Comparison of ENCODE assay signal across 23 cellular contexts in the genomic region with DNA sequence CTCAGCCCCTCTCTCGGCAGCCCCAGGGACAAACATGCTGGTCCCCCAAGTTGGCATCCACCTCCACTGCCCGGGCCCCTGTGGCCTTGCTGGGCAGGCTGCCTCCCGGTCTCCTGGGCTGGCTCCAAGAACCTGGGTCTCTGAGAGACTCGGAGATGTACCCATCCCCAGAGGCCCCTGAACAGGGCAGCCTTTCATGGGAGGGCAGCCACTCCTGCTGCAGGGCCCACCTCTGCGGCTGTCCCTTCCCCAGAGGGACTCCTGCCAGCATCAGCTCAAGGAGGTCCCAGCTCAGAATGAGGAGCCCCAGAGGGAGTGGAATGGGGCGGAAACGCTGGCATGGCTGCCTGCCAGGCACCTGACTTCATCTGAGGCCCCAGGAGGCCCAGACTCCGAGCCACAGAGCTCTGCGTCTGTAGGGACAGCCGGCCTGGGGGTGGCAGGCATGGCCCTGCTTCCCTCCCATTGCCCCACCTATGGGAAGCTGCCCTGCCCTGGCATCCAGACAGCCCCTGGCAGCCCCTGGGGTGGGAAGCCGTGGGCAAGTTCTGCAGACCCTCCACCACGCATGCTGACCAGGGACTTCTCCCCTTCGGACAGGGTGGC. TPM values are rescaled to one million over a fixed set of nuclear protein-coding genes. Genes with fewer than 3 reads are reported as not detected.
DNase-seq lines count a peak whose midpoint lies in the region; ATAC-seq, FAIRE-seq and TF ChIP-seq lines count a peak whose summit lies in the region.
"Had no signal": no experiment of that assay in that cellular context is flagged by ENCODE, and none has a peak within 500 bp of the region (broad histone marks: within the 10 kb centered on the region; RNA-seq: fewer than 3 reads in every experiment).

No MANE protein-coding gene starts in this region.

- H3K27me3 ChIP-seq in BLaER1: no peaks in the 10 kb centered on the region
- H3K27me3 ChIP-seq in HepG2 (ENCODE audit: control insufficient read depth in 1 of 2, insufficient read depth in 2 of 2, low read length in 2 of 2): peaks cover 16 to 71% of the 10 kb centered on the region in 2 experiments
- H3K27me3 ChIP-seq in tibial nerve: peaks cover 0 to 17% of the 10 kb centered on the region in 2 donors
- H3K27me3 ChIP-seq: suprapubic skin had no signal

- no peak overlapping the region for H3K27ac Mint-ChIP-seq in activated CD8-positive, alpha-beta T cell treated with anti-CD3 and anti-CD28 coated beads, Interleukin-2, amount 10 ng/mL, durations not matched to agents 7 days and 5 days

- POLR2A ChIA-PET in HepG2 (lab: Yijun Ruan, JAX): no interaction called here
- POLR2A ChIA-PET in activated CD8-positive, alpha-beta T cell treated with anti-CD3 and anti-CD28 coated beads, Interleukin-2, amount 10 ng/mL, durations not matched to agents 7 days and 5 days (lab: Charles Lee): no interaction called here

- 34% methylated on average over 6 of the region's 13 CpGs for WGBS in HepG2 (ENCODE audit: low lambda C conversion rate)
- WGBS in tibial nerve, 2 donors: 70 to 82% methylated on average over 5 to 12 of the region's 13 CpGs

- no peak for TF ChIP-seq POLR2A in HepG2 (IDR thresholded peaks at IDR 0.05; ENCODE audit: insufficient read depth in 1 of 2, low read depth in 2 of 2, low read length in 2 of 2)
- no peak for TF ChIP-seq POLR2A in tibial nerve (IDR thresholded peaks at IDR 0.05)

- no peak for FAIRE-seq in HepG2 (lab: Jason Lieb, UNC)

- in situ Hi-C loops in HepG2 (cut with HindIII; ENCODE audit: extremely low pct_ligation_motif_present, low pct_unique_long_range_greater_than_20kb): no loop called here

- H4K20me1 ChIP-seq in BLaER1 (peaks cover 23% of the 10 kb centered on the region), HepG2 (ENCODE audit: insufficient read depth, low read length) (no peaks in the 10 kb centered on the region)

- no peak for TF ChIP-seq RAD21 in HepG2 (CRISPR knock-in tag; IDR thresholded peaks at IDR 0.05)

- H3K9me3 Mint-ChIP-seq in activated CD8-positive, alpha-beta T cell treated with anti-CD3 and anti-CD28 coated beads, Interleukin-2, amount 10 ng/mL, durations not matched to agents 7 days and 5 days (ENCODE audit: insufficient read depth): no peaks in the 10 kb centered on the region
- H3K9me3 Mint-ChIP-seq: central memory CD8-positive, alpha-beta T cell had no signal

- H3K9ac ChIP-seq in BLaER1 (no peak overlapping the region), HepG2 (ENCODE audit: insufficient read depth, low read depth, low read length) (no peak overlapping the region)

- peak; percentile 4; the same call in 1 of the 3 replicates for ATAC-seq in HepG2
- ATAC-seq in activated CD8-positive, alpha-beta T cell treated with anti-CD3 and anti-CD28 coated beads, Interleukin-2, amount 10 ng/mL, durations not matched to agents 7 days and 5 days: no peak

- TF ChIP-seq EP300 in HepG2 (IDR thresholded peaks at IDR 0.05; ENCODE audit: low read depth in 2 of 2, low read length in 2 of 2) (no peak), HepG2 (CRISPR knock-in tag; IDR thresholded peaks at IDR 0.05; ENCODE audit: borderline replicate concordance) (no peak), tibial nerve (IDR thresholded peaks at IDR 0.05) (no peak)

- no peaks in the 10 kb centered on the region for H3K4me1 Mint-ChIP-seq in activated CD8-positive, alpha-beta T cell treated with anti-CD3 and anti-CD28 coated beads, Interleukin-2, amount 10 ng/mL, durations not matched to agents 7 days and 5 days (ENCODE audit: low read depth)
- H3K4me1 Mint-ChIP-seq: central memory CD8-positive, alpha-beta T cell had no signal

- H3K27ac ChIP-seq in BLaER1 (peak overlapping the region; percentile 63; the same call in 1 of the 2 replicates), HepG2 (ENCODE audit: extremely low read length, insufficient read depth, low read length) (no peak overlapping the region), tibial nerve (no peak overlapping the region)
- H3K27ac ChIP-seq: esophagus squamous epithelium, skin epidermis, suprapubic skin had no signal

- H3K79me2 ChIP-seq in HepG2 (ENCODE audit: insufficient read depth, low read length): no peaks in the 10 kb centered on the region

- intact Hi-C loops in HepG2 (cut with micrococcal nuclease; ENCODE audit: unreplicated experiment): no loop called here

- no peaks in the 10 kb centered on the region for H3K36me3 Mint-ChIP-seq in activated CD8-positive, alpha-beta T cell treated with anti-CD3 and anti-CD28 coated beads, Interleukin-2, amount 10 ng/mL, durations not matched to agents 7 days and 5 days (ENCODE audit: low read depth)

- H3K4me2 ChIP-seq in BLaER1 (peak overlapping the region; percentile 98), HepG2 (ENCODE audit: low read depth, low read length) (no peak overlapping the region)

- H2AFZ ChIP-seq in HepG2 (ENCODE audit: low read length): no peak overlapping the region

- DNase-seq in DMS153 (lab: John Stamatoyannopoulos, UW): peak; percentile 40
- DNase-seq in NCI-H2171 treated with DMSO at 0.1 percent for 48 hours (lab: John Stamatoyannopoulos, UW): peak; percentile 56
- no peak for DNase-seq in HepG2 (ENCODE audit: low spot score)
- DNase-seq in activated T-cell treated with anti-CD3 and anti-CD28 coated beads, Interleukin-2, amount 50 U/mL, for 48 hours: no peak
- DNase-seq in tibial nerve (ENCODE audit: low spot score in 2 of 2): no peak
- DNase-seq in DMS114 treated with DMSO at 0.1 percent for 48 hours (lab: John Stamatoyannopoulos, UW; ENCODE audit: unreplicated experiment): no peak
- DNase-seq in activated CD8-positive, alpha-beta T cell treated with anti-CD3 and anti-CD28 coated beads, Interleukin-2, amount 10 ng/mL, durations not matched to agents 7 days and 5 days: no peak
- DNase-seq: activated CD8-positive, alpha-beta memory T cell treated with anti-CD3 and anti-CD28 coated beads, Interleukin-2, amount 50 U/mL, for 4 hours; activated gamma-delta T cell; AML-193; amygdala; effector CD4-positive, alpha-beta T cell; esophagus squamous epithelium; MM.1S; NCI-H2029; stimulated activated CD8-positive, alpha-beta memory T cell treated with anti-CD3 and anti-CD28 coated beads, Interleukin-4, amount 100 ng/mL, for 48 hours had no signal

- TF ChIP-seq CTCF in HepG2 (CRISPR knock-in tag; IDR thresholded peaks at IDR 0.05) (no peak), tibial nerve (IDR thresholded peaks at IDR 0.05) (no peak)

- H3K9me3 ChIP-seq in BLaER1 (no peaks in the 10 kb centered on the region), HepG2 (ENCODE audit: low read length) (no peaks in the 10 kb centered on the region), tibial nerve (peaks cover 0 to 15% (median 0%) of the 10 kb centered on the region in 4 donors)
- H3K9me3 ChIP-seq: esophagus squamous epithelium, suprapubic skin had no signal

- H3K27me3 Mint-ChIP-seq in activated CD8-positive, alpha-beta T cell treated with anti-CD3 and anti-CD28 coated beads, Interleukin-2, amount 10 ng/mL, durations not matched to agents 7 days and 5 days (ENCODE audit: low read depth): no peaks in the 10 kb centered on the region

- peaks cover 65% of the 10 kb centered on the region for H3K4me1 ChIP-seq in BLaER1
- H3K4me1 ChIP-seq in HepG2 (ENCODE audit: insufficient read depth, low read length): peaks cover 48% of the 10 kb centered on the region
- H3K4me1 ChIP-seq in tibial nerve: no peaks in the 10 kb centered on the region

- H3K4me3 Mint-ChIP-seq in activated CD8-positive, alpha-beta T cell treated with anti-CD3 and anti-CD28 coated beads, Interleukin-2, amount 10 ng/mL, durations not matched to agents 7 days and 5 days: no peak overlapping the region
- H3K4me3 Mint-ChIP-seq: central memory CD8-positive, alpha-beta T cell had no signal

- H3K36me3 ChIP-seq in BLaER1: no peaks in the 10 kb centered on the region
- H3K36me3 ChIP-seq in HepG2 (replicated peaks in 1 of 2; ENCODE audit: control insufficient read depth in 1 of 2, insufficient read depth in 2 of 2, low read length in 2 of 2): no peaks in the 10 kb centered on the region
- H3K36me3 ChIP-seq in tibial nerve: no peaks in the 10 kb centered on the region
- H3K36me3 ChIP-seq: esophagus squamous epithelium, suprapubic skin had no signal

- H3K4me3 ChIP-seq in BLaER1 (peak overlapping the region; percentile 2; the same call in 1 of the 2 replicates), HepG2 (replicated peaks in 1 of 3; ENCODE audit: insufficient read depth in 1 of 3, low read depth in 2 of 3, low read length in 3 of 3) (no peak overlapping the region), tibial nerve (no peak overlapping the region)
- H3K4me3 ChIP-seq: esophagus squamous epithelium, lung, skin epidermis, suprapubic skin had no signal

- CTCF ChIA-PET in HepG2 (lab: Yijun Ruan, JAX; ENCODE audit: low intra/inter-chr PET ratio, low total read pairs): no interaction called here
- CTCF ChIA-PET in activated CD8-positive, alpha-beta T cell treated with anti-CD3 and anti-CD28 coated beads, Interleukin-2, amount 10 ng/mL, durations not matched to agents 7 days and 5 days (lab: Charles Lee): interaction anchor here (1.0 kb wide), 1 partner anchor 9 kb away, joined by 3 read pairs; no protein-coding TSS in a partner anchor

- BruUV-seq in HepG2 (replicated peaks; lab: Mats Ljungman, UMichigan): no TSS peak

RNA-seq across cellular contexts. Expression of a gene that starts 0.9 kb away (rescaled TPM):
- total RNA-seq in HepG2 (2016; rRNA removed; fragmentation: Illumina TruSeq; extraction: Trizol): not detected in 2 replicates
- not detected in 2 replicates for total RNA-seq in HepG2 (2016; cell fraction: cytosol; rRNA removed; fragmentation: Illumina TruSeq; extraction: Trizol; ENCODE audit: low read depth)
- total RNA-seq in HepG2 (2016; cell fraction: insoluble cytoplasmic fraction; rRNA removed; fragmentation: Illumina TruSeq; extraction: Trizol): 0.02 TPM in 1 of 2 replicates, not detected in the other
- not detected in 2 replicates for total RNA-seq in HepG2 (2016; cell fraction: membrane; rRNA removed; fragmentation: Illumina TruSeq; extraction: Trizol)
- total RNA-seq in HepG2 (2016; cell fraction: nucleus; rRNA removed; fragmentation: Illumina TruSeq; extraction: Trizol): not detected in 2 replicates
- not detected in 2 replicates for polyA plus RNA-seq in HepG2 (2011; rRNA removed)
- polyA plus RNA-seq in HepG2 (2011; cell fraction: cytosol; rRNA removed): not detected in 2 replicates
- polyA plus RNA-seq in HepG2 (2011; cell fraction: nucleus; rRNA removed): 0.03 TPM in 1 of 2 replicates, not detected in the other
- polyA plus RNA-seq in HepG2 (2012): 0.13 and 0.15 TPM in 2 replicates
- not detected in 2 replicates for polyA plus RNA-seq in HepG2 (2016; cell fraction: cytosol; fragmentation: Illumina TruSeq; extraction: Trizol; ENCODE audit: low read depth)
- not detected in 2 replicates for polyA plus RNA-seq in HepG2 (2016; cell fraction: insoluble cytoplasmic fraction; fragmentation: Illumina TruSeq; extraction: Trizol; ENCODE audit: low read depth)
- not detected in 2 replicates for polyA plus RNA-seq in HepG2 (2016; cell fraction: membrane; fragmentation: Illumina TruSeq; extraction: Trizol; ENCODE audit: low read depth)
- not detected in 2 replicates for polyA plus RNA-seq in HepG2 (2016; cell fraction: nucleus; fragmentation: Illumina TruSeq; extraction: Trizol; ENCODE audit: insufficient read depth, low read depth)
- not detected in 2 replicates for polyA minus RNA-seq in HepG2 (2011; rRNA and poly(A)+ RNA removed; ENCODE audit: low replicate concordance)
- polyA minus RNA-seq in HepG2 (2011; cell fraction: cytosol; rRNA and poly(A)+ RNA removed): not detected in 2 replicates
- polyA minus RNA-seq in HepG2 (2011; cell fraction: nucleus; rRNA and poly(A)+ RNA removed): not detected in 2 replicates
- 1 to 10 TPM in 1 of 4 donors, under 1 TPM in 1, not detected in 2; 0.44 to 1.2 TPM for total RNA-seq in tibial nerve
- not detected for total RNA-seq in activated CD8-positive, alpha-beta T cell treated with anti-CD3 and anti-CD28 coated beads, Interleukin-2, amount 10 ng/mL, durations not matched to agents 7 days and 5 days
- total RNA-seq: esophagus squamous epithelium, myocyte, osteocyte, suprapubic skin had no signal

RNA-seq across cellular contexts. Expression of a gene that starts 9.3 kb away (rescaled TPM):
- 13.5 and 14.0 TPM in 2 replicates for total RNA-seq in HepG2 (2016; rRNA removed; fragmentation: Illumina TruSeq; extraction: Trizol)
- total RNA-seq in HepG2 (2016; cell fraction: cytosol; rRNA removed; fragmentation: Illumina TruSeq; extraction: Trizol; ENCODE audit: low read depth): 3.1 and 3.7 TPM in 2 replicates
- 11.5 and 15.3 TPM in 2 replicates for total RNA-seq in HepG2 (2016; cell fraction: insoluble cytoplasmic fraction; rRNA removed; fragmentation: Illumina TruSeq; extraction: Trizol)
- total RNA-seq in HepG2 (2016; cell fraction: membrane; rRNA removed; fragmentation: Illumina TruSeq; extraction: Trizol): 10.1 and 12.0 TPM in 2 replicates
- 8.9 and 10.1 TPM in 2 replicates for total RNA-seq in HepG2 (2016; cell fraction: nucleus; rRNA removed; fragmentation: Illumina TruSeq; extraction: Trizol)
- 3.0 and 3.6 TPM in 2 replicates for polyA plus RNA-seq in HepG2 (2011; rRNA removed)
- polyA plus RNA-seq in HepG2 (2011; cell fraction: cytosol; rRNA removed): 2.4 and 4.2 TPM in 2 replicates
- polyA plus RNA-seq in HepG2 (2011; cell fraction: nucleus; rRNA removed): 8.9 and 9.1 TPM in 2 replicates
- 2.1 and 4.1 TPM in 2 replicates for polyA plus RNA-seq in HepG2 (2012)
- 3.4 TPM in 2 replicates for polyA plus RNA-seq in HepG2 (2016; cell fraction: cytosol; fragmentation: Illumina TruSeq; extraction: Trizol; ENCODE audit: low read depth)
- polyA plus RNA-seq in HepG2 (2016; cell fraction: insoluble cytoplasmic fraction; fragmentation: Illumina TruSeq; extraction: Trizol; ENCODE audit: low read depth): 11.8 and 13.7 TPM in 2 replicates
- 8.3 and 8.8 TPM in 2 replicates for polyA plus RNA-seq in HepG2 (2016; cell fraction: membrane; fragmentation: Illumina TruSeq; extraction: Trizol; ENCODE audit: low read depth)
- 15.9 and 16.1 TPM in 2 replicates for polyA plus RNA-seq in HepG2 (2016; cell fraction: nucleus; fragmentation: Illumina TruSeq; extraction: Trizol; ENCODE audit: insufficient read depth, low read depth)
- polyA minus RNA-seq in HepG2 (2011; rRNA and poly(A)+ RNA removed; ENCODE audit: low replicate concordance): 5.4 TPM in 1 of 2 replicates, not detected in the other
- 1.8 and 2.0 TPM in 2 replicates for polyA minus RNA-seq in HepG2 (2011; cell fraction: cytosol; rRNA and poly(A)+ RNA removed)
- 1.3 and 2.5 TPM in 2 replicates for polyA minus RNA-seq in HepG2 (2011; cell fraction: nucleus; rRNA and poly(A)+ RNA removed)
- total RNA-seq in tibial nerve: not detected
- not detected for total RNA-seq in activated CD8-positive, alpha-beta T cell treated with anti-CD3 and anti-CD28 coated beads, Interleukin-2, amount 10 ng/mL, durations not matched to agents 7 days and 5 days
- total RNA-seq: myocyte, osteocyte had no signal

RNA-seq across cellular contexts. Expression of a gene that starts 36.7 kb away (rescaled TPM):
- total RNA-seq in HepG2 (2016; rRNA removed; fragmentation: Illumina TruSeq; extraction: Trizol) (30.5 and 41.9 TPM in 2 replicates), tibial nerve (under 1 TPM in 1 of 4 donors, not detected in 3; 0.30 TPM)
- total RNA-seq in HepG2 (2016; cell fraction: cytosol; rRNA removed; fragmentation: Illumina TruSeq; extraction: Trizol; ENCODE audit: low read depth): 13.0 and 14.7 TPM in 2 replicates
- 26.6 and 43.3 TPM in 2 replicates for total RNA-seq in HepG2 (2016; cell fraction: insoluble cytoplasmic fraction; rRNA removed; fragmentation: Illumina TruSeq; extraction: Trizol)
- total RNA-seq in HepG2 (2016; cell fraction: membrane; rRNA removed; fragmentation: Illumina TruSeq; extraction: Trizol): 16.6 and 19.6 TPM in 2 replicates
- 38.2 and 44.0 TPM in 2 replicates for total RNA-seq in HepG2 (2016; cell fraction: nucleus; rRNA removed; fragmentation: Illumina TruSeq; extraction: Trizol)
- polyA plus RNA-seq in HepG2 (2011; rRNA removed): 96.1 and 133 TPM in 2 replicates
- 35.6 and 52.0 TPM in 2 replicates for polyA plus RNA-seq in HepG2 (2011; cell fraction: cytosol; rRNA removed)
- 938 and 1,041 TPM in 2 replicates for polyA plus RNA-seq in HepG2 (2011; cell fraction: nucleus; rRNA removed)
- 57.7 and 74.1 TPM in 2 replicates for polyA plus RNA-seq in HepG2 (2012)
- 16.7 and 17.4 TPM in 2 replicates for polyA plus RNA-seq in HepG2 (2016; cell fraction: cytosol; fragmentation: Illumina TruSeq; extraction: Trizol; ENCODE audit: low read depth)
- polyA plus RNA-seq in HepG2 (2016; cell fraction: insoluble cytoplasmic fraction; fragmentation: Illumina TruSeq; extraction: Trizol; ENCODE audit: low read depth): 26.4 and 36.5 TPM in 2 replicates
- polyA plus RNA-seq in HepG2 (2016; cell fraction: membrane; fragmentation: Illumina TruSeq; extraction: Trizol; ENCODE audit: low read depth): 15.2 and 17.5 TPM in 2 replicates
- polyA plus RNA-seq in HepG2 (2016; cell fraction: nucleus; fragmentation: Illumina TruSeq; extraction: Trizol; ENCODE audit: insufficient read depth, low read depth): 101 and 109 TPM in 2 replicates
- 67.0 TPM in 1 of 2 replicates, not detected in the other for polyA minus RNA-seq in HepG2 (2011; rRNA and poly(A)+ RNA removed; ENCODE audit: low replicate concordance)
- 22.8 and 31.0 TPM in 2 replicates for polyA minus RNA-seq in HepG2 (2011; cell fraction: cytosol; rRNA and poly(A)+ RNA removed)
- 64.6 and 66.1 TPM in 2 replicates for polyA minus RNA-seq in HepG2 (2011; cell fraction: nucleus; rRNA and poly(A)+ RNA removed)
- not detected for total RNA-seq in activated CD8-positive, alpha-beta T cell treated with anti-CD3 and anti-CD28 coated beads, Interleukin-2, amount 10 ng/mL, durations not matched to agents 7 days and 5 days
- total RNA-seq: esophagus squamous epithelium, myocyte, osteocyte had no signal

Comparison
In these comparisons a context has a peak if more than half of its experiments do, and no peak if none do; other contexts are left out.
1. DNase-seq: peak in DMS153 (single experiment) and NCI-H2171 treated with DMSO at 0.1 percent for 48 hours (single experiment); none in HepG2 (single experiment), activated T-cell treated with anti-CD3 and anti-CD28 coated beads, Interleukin-2, amount 50 U/mL, for 48 hours (0 of 2), tibial nerve (0 of 2), DMS114 treated with DMSO at 0.1 percent for 48 hours (single experiment) and activated CD8-positive, alpha-beta T cell treated with anti-CD3 and anti-CD28 coated beads, Interleukin-2, amount 10 ng/mL, durations not matched to agents 7 days and 5 days (single experiment).
2. RNA of a gene that starts 9.3 kb away (total RNA-seq): 3.1 to 15.3 TPM in HepG2; not detected in tibial nerve and not detected in activated CD8-positive, alpha-beta T cell treated with anti-CD3 and anti-CD28 coated beads, Interleukin-2, amount 10 ng/mL, durations not matched to agents 7 days and 5 days; every median in the first group is over 4 times any median in the second.
3. RNA of a gene that starts 36.7 kb away (total RNA-seq): 13.0 to 44.0 TPM in HepG2; 0.30 TPM in tibial nerve and not detected in activated CD8-positive, alpha-beta T cell treated with anti-CD3 and anti-CD28 coated beads, Interleukin-2, amount 10 ng/mL, durations not matched to agents 7 days and 5 days; every median in the first group is over 10 times any median in the second.